ENCODE assay signal across 19 cellular contexts in the genomic region with DNA sequence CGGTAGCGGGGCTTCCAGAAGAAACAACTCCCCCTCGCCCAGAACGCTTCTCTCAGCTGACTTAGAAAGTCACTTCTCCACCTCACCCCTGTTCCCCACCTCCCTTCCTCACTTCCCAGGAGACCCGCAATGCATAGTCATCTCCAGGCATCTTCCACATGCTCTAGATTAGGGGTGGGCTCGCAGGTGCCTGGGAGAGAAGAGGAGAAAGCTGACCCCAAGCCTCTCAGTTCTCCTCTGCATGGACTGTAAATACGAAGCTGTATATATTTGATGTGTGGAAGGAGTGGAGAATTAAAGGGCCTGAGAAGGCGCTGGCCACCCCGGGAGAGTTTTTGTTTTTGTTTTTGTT. TPM values are rescaled to one million over a fixed set of nuclear protein-coding genes. Genes with fewer than 3 reads are reported as not detected.
DNase-seq lines count a peak whose midpoint lies in the region; ATAC-seq and TF ChIP-seq lines count a peak whose summit lies in the region.
"Had no signal": no experiment of that assay in that cellular context is flagged by ENCODE, and none has a peak within 500 bp of the region (broad histone marks: within the 10 kb centered on the region; RNA-seq: fewer than 3 reads in every experiment).

No MANE protein-coding gene starts in this region.

- no peaks in the 10 kb centered on the region for H3K36me3 Mint-ChIP-seq in activated naive CD4-positive, alpha-beta T cell treated with anti-CD3 and anti-CD28 coated beads for 36 hours (ENCODE audit: low read depth)
- peaks cover 40% of the 10 kb centered on the region for H3K36me3 Mint-ChIP-seq in activated T-helper 1 cell treated with anti-CD3 and anti-CD28 coated beads, Interleukin-12 subunit alpha, Interleukin-12 subunit beta, Interleukin-2, Interleukin-4 antibody, amounts not matched to agents 30 ng/mL and 10 ng/mL and 1 ng/mL, durations not matched to agents 14 hours and 24 hours and 36 hours (ENCODE audit: low read depth)
- H3K36me3 Mint-ChIP-seq: stimulated activated naive B cell treated with anti-CD40 and anti-IgM and Interleukin-4, amounts not matched to agents 10 μg/mL and 1 μg/mL and 100 μg/mL, for 72 hours had no signal

- H3K9ac ChIP-seq in iPS-15b (ENCODE audit: low read depth, low read length): no peak overlapping the region

- H3K27me3 ChIP-seq in iPS-15b (ENCODE audit: control insufficient read depth, insufficient read depth, low read length): peaks cover 77% of the 10 kb centered on the region

- H3K4me3 Mint-ChIP-seq in activated naive CD4-positive, alpha-beta T cell treated with anti-CD3 and anti-CD28 coated beads for 36 hours: peak overlapping the region; percentile 97
- H3K4me3 Mint-ChIP-seq in activated T-helper 1 cell treated with anti-CD3 and anti-CD28 coated beads, Interleukin-12 subunit alpha, Interleukin-12 subunit beta, Interleukin-2, Interleukin-4 antibody, amounts not matched to agents 30 ng/mL and 10 ng/mL and 1 ng/mL, durations not matched to agents 14 hours and 24 hours and 36 hours: peak overlapping the region; percentile 96

- ATAC-seq in GM18505 (IDR thresholded peaks at IDR 0.05; ENCODE audit: unreplicated experiment): no peak
- ATAC-seq: PC-3; SK-N-SH treated with all-trans-retinoic acid at 6 μM for 48 hours; stimulated activated naive B cell treated with anti-CD40 and anti-IgM and Interleukin-4, amounts not matched to agents 10 μg/mL and 1 μg/mL and 100 μg/mL, for 72 hours had no signal

- DNase-seq in activated naive CD4-positive, alpha-beta T cell treated with anti-CD3 and anti-CD28 coated beads for 36 hours: no peak
- DNase-seq in activated naive CD4-positive, alpha-beta T cell treated with anti-CD3 and anti-CD28 coated beads, Interleukin-2, amount 50 U/mL, for 16 hours: no peak
- no peak for DNase-seq in activated T-helper 1 cell treated with anti-CD3 and anti-CD28 coated beads, Interleukin-12 subunit alpha, Interleukin-12 subunit beta, Interleukin-2, Interleukin-4 antibody, amounts not matched to agents 30 ng/mL and 10 ng/mL and 1 ng/mL, durations not matched to agents 14 hours and 24 hours and 36 hours (ENCODE audit: low spot score)
- DNase-seq in SIG-M5 (lab: John Stamatoyannopoulos, UW) (no peak), AG08395 (ENCODE audit: low spot score) (no peak)
- DNase-seq: brain microvascular endothelial cell; effector CD4-positive, alpha-beta T cell; HCEC 1CT; KG1; mammary epithelial cell; NCI-H1436 treated with DMSO at 0.1 percent for 48 hours; PC-3; stimulated activated naive B cell treated with anti-CD40 and anti-IgM and Interleukin-4, amounts not matched to agents 10 μg/mL and 1 μg/mL and 100 μg/mL, for 72 hours had no signal

- H3K4me1 ChIP-seq in iPS-15b (ENCODE audit: control insufficient read depth, insufficient read depth, low read length): peaks cover 3% of the 10 kb centered on the region

- intact Hi-C loops in activated naive CD4-positive, alpha-beta T cell treated with anti-CD3 and anti-CD28 coated beads for 36 hours (cut with micrococcal nuclease): no loop called here
- intact Hi-C loops in activated T-helper 1 cell treated with anti-CD3 and anti-CD28 coated beads, Interleukin-12 subunit alpha, Interleukin-12 subunit beta, Interleukin-2, Interleukin-4 antibody, amounts not matched to agents 30 ng/mL and 10 ng/mL and 1 ng/mL, durations not matched to agents 14 hours and 24 hours and 36 hours (cut with micrococcal nuclease): no loop called here

- no peak for TF ChIP-seq POLR2A in GM18505 (IDR thresholded peaks at IDR 0.05; ENCODE audit: borderline replicate concordance, extremely low read depth, insufficient read depth, insufficient read length)

- H3K27ac Mint-ChIP-seq in activated naive CD4-positive, alpha-beta T cell treated with anti-CD3 and anti-CD28 coated beads for 36 hours: peak overlapping the region; percentile 93
- peak overlapping the region; percentile 96 for H3K27ac Mint-ChIP-seq in activated T-helper 1 cell treated with anti-CD3 and anti-CD28 coated beads, Interleukin-12 subunit alpha, Interleukin-12 subunit beta, Interleukin-2, Interleukin-4 antibody, amounts not matched to agents 30 ng/mL and 10 ng/mL and 1 ng/mL, durations not matched to agents 14 hours and 24 hours and 36 hours
- H3K27ac Mint-ChIP-seq: stimulated activated naive B cell treated with anti-CD40 and anti-IgM and Interleukin-4, amounts not matched to agents 10 μg/mL and 1 μg/mL and 100 μg/mL, for 72 hours had no signal

- H3K36me3 ChIP-seq in iPS-15b (ENCODE audit: control insufficient read depth, insufficient read depth, low read length): no peaks in the 10 kb centered on the region
- H3K36me3 ChIP-seq: brain microvascular endothelial cell had no signal

- H3K4me1 Mint-ChIP-seq in activated naive CD4-positive, alpha-beta T cell treated with anti-CD3 and anti-CD28 coated beads for 36 hours (ENCODE audit: low read depth): peaks cover 70% of the 10 kb centered on the region
- H3K4me1 Mint-ChIP-seq in activated T-helper 1 cell treated with anti-CD3 and anti-CD28 coated beads, Interleukin-12 subunit alpha, Interleukin-12 subunit beta, Interleukin-2, Interleukin-4 antibody, amounts not matched to agents 30 ng/mL and 10 ng/mL and 1 ng/mL, durations not matched to agents 14 hours and 24 hours and 36 hours (ENCODE audit: low read depth): peaks cover 67% of the 10 kb centered on the region

- CTCF ChIA-PET in activated naive CD4-positive, alpha-beta T cell treated with anti-CD3 and anti-CD28 coated beads for 36 hours (lab: Charles Lee): interaction anchor here (0.8 to 6.3 kb wide), 5 partner anchors 16 to 49 kb away, joined by 3 to 137 read pairs (median 3); no protein-coding TSS in a partner anchor

- peak overlapping the region; percentile 85 for H3K27ac ChIP-seq in temporal lobe (ENCODE audit: low read depth, low read length)
- H3K27ac ChIP-seq: brain microvascular endothelial cell, VCaP had no signal

- no peaks in the 10 kb centered on the region for H3K9me3 Mint-ChIP-seq in activated naive CD4-positive, alpha-beta T cell treated with anti-CD3 and anti-CD28 coated beads for 36 hours
- no peaks in the 10 kb centered on the region for H3K9me3 Mint-ChIP-seq in activated T-helper 1 cell treated with anti-CD3 and anti-CD28 coated beads, Interleukin-12 subunit alpha, Interleukin-12 subunit beta, Interleukin-2, Interleukin-4 antibody, amounts not matched to agents 30 ng/mL and 10 ng/mL and 1 ng/mL, durations not matched to agents 14 hours and 24 hours and 36 hours
- H3K9me3 Mint-ChIP-seq: stimulated activated naive B cell treated with anti-CD40 and anti-IgM and Interleukin-4, amounts not matched to agents 10 μg/mL and 1 μg/mL and 100 μg/mL, for 72 hours had no signal

- H3K9me3 ChIP-seq in iPS-15b (ENCODE audit: control insufficient read depth, insufficient read depth, low read length): no peaks in the 10 kb centered on the region

- H3K27me3 Mint-ChIP-seq in activated naive CD4-positive, alpha-beta T cell treated with anti-CD3 and anti-CD28 coated beads for 36 hours (ENCODE audit: low read depth): no peaks in the 10 kb centered on the region
- H3K27me3 Mint-ChIP-seq in activated T-helper 1 cell treated with anti-CD3 and anti-CD28 coated beads, Interleukin-12 subunit alpha, Interleukin-12 subunit beta, Interleukin-2, Interleukin-4 antibody, amounts not matched to agents 30 ng/mL and 10 ng/mL and 1 ng/mL, durations not matched to agents 14 hours and 24 hours and 36 hours (ENCODE audit: insufficient read depth): no peaks in the 10 kb centered on the region

- H3K4me3 ChIP-seq in iPS-15b (ENCODE audit: low read depth, low read length): peak overlapping the region; percentile 46

RNA-seq across cellular contexts. Expression of gene MAL, which starts 1.8 kb away (rescaled TPM):
- total RNA-seq in activated naive CD4-positive, alpha-beta T cell treated with anti-CD3 and anti-CD28 coated beads for 36 hours: 10 to 100 TPM; 22.3 to 23.5 TPM
- total RNA-seq in activated T-helper 1 cell treated with anti-CD3 and anti-CD28 coated beads, Interleukin-12 subunit alpha, Interleukin-12 subunit beta, Interleukin-2, Interleukin-4 antibody, amounts not matched to agents 30 ng/mL and 10 ng/mL and 1 ng/mL, durations not matched to agents 14 hours and 24 hours and 36 hours: 264 and 272 TPM in 2 replicates
- total RNA-seq in temporal lobe: not detected
- total RNA-seq: mammary epithelial cell, NCI-H460 had no signal

Comparison
In these comparisons a context has a peak if more than half of its experiments do, and no peak if none do; other contexts are left out.
1. RNA of gene MAL, which starts 1.8 kb away (total RNA-seq): 264 to 272 TPM in activated T-helper 1 cell treated with anti-CD3 and anti-CD28 coated beads, Interleukin-12 subunit alpha, Interleukin-12 subunit beta, Interleukin-2, Interleukin-4 antibody, amounts not matched to agents 30 ng/mL and 10 ng/mL and 1 ng/mL, durations not matched to agents 14 hours and 24 hours and 36 hours and 22.3 to 23.5 TPM in activated naive CD4-positive, alpha-beta T cell treated with anti-CD3 and anti-CD28 coated beads for 36 hours; not detected in temporal lobe (single experiment); every median in the first group is over 10 times any median in the second.